Comparison of ENCODE assay signal across 8 cellular contexts in genomic region chr14:78598046-78598652, GRCh38.
DNase-seq lines count a peak whose midpoint lies in the region; ATAC-seq and TF ChIP-seq lines count a peak whose summit lies in the region.

No MANE protein-coding gene starts in this region.

- no peaks in the 10 kb centered on the region for H3F3A ChIP-seq in neural progenitor cell (ENCODE audit: low read depth)

- H3K4me1 Mint-ChIP-seq in neural progenitor cell: peaks cover 5% of the 10 kb centered on the region

- H3K79me2 ChIP-seq in neural progenitor cell (ENCODE audit: low read depth): no peaks in the 10 kb centered on the region

- TF ChIP-seq CTCF in fibroblast of villous mesenchyme (IDR thresholded peaks at IDR 0.05; ENCODE audit: insufficient read depth, low read depth, low read length) (peak; percentile 88), neural progenitor cell (IDR thresholded peaks at IDR 0.05) (peak; percentile 94), uterus (IDR thresholded peaks at IDR 0.05) (peak; percentile 43 to 57 (median 49))

- H3K36me3 ChIP-seq in neural progenitor cell: no peaks in the 10 kb centered on the region
- H3K36me3 ChIP-seq in uterus: no peaks in the 10 kb centered on the region

- no peaks in the 10 kb centered on the region for H3K9me3 Mint-ChIP-seq in neural progenitor cell

- H3K27ac ChIP-seq in neural progenitor cell: no peak overlapping the region
- H3K27ac ChIP-seq in uterus: no peak overlapping the region

- no peak overlapping the region for H3K4me2 ChIP-seq in neural progenitor cell

- no peaks in the 10 kb centered on the region for H4K20me1 ChIP-seq in neural progenitor cell (ENCODE audit: low read depth)

- ATAC-seq in GM19438 (IDR thresholded peaks at IDR 0.05; ENCODE audit: low read depth, unreplicated experiment) (peak; percentile 92), HG03460 (IDR thresholded peaks at IDR 0.05; ENCODE audit: unreplicated experiment) (peak; percentile 87)

- H3K9me3 ChIP-seq in neural progenitor cell (ENCODE audit: low read depth) (no peaks in the 10 kb centered on the region), uterus (no peaks in the 10 kb centered on the region)

- H3K4me1 ChIP-seq in neural progenitor cell (no peaks in the 10 kb centered on the region), uterus (no peaks in the 10 kb centered on the region)

- no peak for TF ChIP-seq POLR2A in uterus (IDR thresholded peaks at IDR 0.05)

- H3K36me3 Mint-ChIP-seq in neural progenitor cell: no peaks in the 10 kb centered on the region

- no peak overlapping the region for H3K9ac ChIP-seq in neural progenitor cell

- H2AFZ ChIP-seq in neural progenitor cell (replicated peaks): peak overlapping the region; percentile 69

- intact Hi-C loops in uterus (cut with DNase I; ENCODE audit: low total_unique reads): no loop called here

- H3K27me3 ChIP-seq in neural progenitor cell: no peaks in the 10 kb centered on the region
- no peaks in the 10 kb centered on the region for H3K27me3 ChIP-seq in uterus

- H3K4me3 ChIP-seq in fibroblast of villous mesenchyme (ENCODE audit: low read depth, low read length): no peak overlapping the region
- no peak overlapping the region for H3K4me3 ChIP-seq in neural progenitor cell
- no peak overlapping the region for H3K4me3 ChIP-seq in uterus

- H3K27ac Mint-ChIP-seq in neural progenitor cell: no peak overlapping the region

- DNase-seq in DMS114 treated with DMSO at 0.1 percent for 48 hours (lab: John Stamatoyannopoulos, UW; ENCODE audit: unreplicated experiment) (peak; percentile 18), NCI-H82 treated with DMSO at 0.1 percent for 48 hours (lab: John Stamatoyannopoulos, UW; ENCODE audit: unreplicated experiment) (peak; percentile 1), activated T-cell treated with anti-CD3 and anti-CD28 coated beads for 48 hours (ENCODE audit: low read depth) (peak; percentile 16), fibroblast of villous mesenchyme (ENCODE audit: low read depth) (peak; percentile 36), neural progenitor cell (ENCODE audit: low spot score) (peak; percentile 88), uterus (peak; percentile 13 to 18)

- H3K27me3 Mint-ChIP-seq in neural progenitor cell (ENCODE audit: insufficient read depth, low read depth): peaks cover under 1% of the 10 kb centered on the region

- no peak overlapping the region for H3K4me3 Mint-ChIP-seq in neural progenitor cell

Comparison
In these comparisons a context has a peak if more than half of its experiments do, and no peak if none do; other contexts are left out.
1. DNase-seq: peak in every context shown above with its lines; median percentile 88 in neural progenitor cell; 36 in fibroblast of villous mesenchyme; 18 in DMS114 treated with DMSO at 0.1 percent for 48 hours; 16 in activated T-cell treated with anti-CD3 and anti-CD28 coated beads for 48 hours; 16 in uterus; 1 in NCI-H82 treated with DMSO at 0.1 percent for 48 hours.